In the genomic region with DNA sequence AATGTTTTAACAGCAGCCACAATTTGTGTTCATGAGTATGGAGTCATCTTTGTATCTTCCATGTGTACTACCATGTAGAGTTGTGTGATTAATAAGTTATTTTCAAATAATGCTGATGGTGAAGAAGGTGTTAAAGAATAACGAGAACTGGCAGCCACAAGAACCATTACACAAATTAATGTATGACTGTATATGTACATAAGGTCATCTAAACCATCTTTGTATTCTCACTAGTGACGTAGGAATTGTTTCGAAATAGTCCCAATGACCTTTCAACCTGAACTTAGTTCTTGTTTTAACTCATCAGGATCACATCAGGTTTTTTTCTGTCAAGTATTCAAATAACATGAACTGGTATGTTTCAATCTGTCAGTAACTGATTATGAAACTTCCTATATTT, we compare ENCODE assay signal across 11 cellular contexts. TPM values are rescaled to one million over a fixed set of nuclear protein-coding genes. Genes with fewer than 3 reads are reported as not detected.
DNase-seq lines count a peak whose midpoint lies in the region; ATAC-seq, FAIRE-seq and TF ChIP-seq lines count a peak whose summit lies in the region.
"Had no signal": no experiment of that assay in that cellular context is flagged by ENCODE, and none has a peak within 500 bp of the region (broad histone marks: within the 10 kb centered on the region; RNA-seq: fewer than 3 reads in every experiment).

No MANE protein-coding gene starts in this region.

- no peak for TF ChIP-seq CTCF in epithelial cell of esophagus (IDR thresholded peaks at IDR 0.05; ENCODE audit: insufficient read depth, low read depth, low read length, missing control alignments)

- DNase-seq in GM18507 (ENCODE audit: extremely low spot score, insufficient read length, low read depth) (peak; percentile 11), epithelial cell of esophagus (ENCODE audit: low read depth) (peak; percentile 65), DMS53 treated with DMSO at 0.1 percent for 48 hours (lab: John Stamatoyannopoulos, UW; ENCODE audit: unreplicated experiment) (no peak), activated gamma-delta T cell (lab: John Stamatoyannopoulos, UW) (no peak)
- no peak for DNase-seq in activated CD4-positive, alpha-beta memory T cell treated with anti-CD3 and anti-CD28 coated beads, Interleukin-2, amount 10 ng/mL, durations not matched to agents 7 days and 5 days
- DNase-seq in activated CD8-positive, alpha-beta memory T cell treated with anti-CD3 and anti-CD28 coated beads, Interleukin-2, amount 10 ng/mL, durations not matched to agents 7 days and 5 days: no peak
- DNase-seq: HCEC 1CT, NCI-H146, occipital lobe had no signal

- H3K4me3 ChIP-seq in epithelial cell of esophagus (ENCODE audit: low read length): no peak overlapping the region

- POLR2A ChIA-PET in activated CD4-positive, alpha-beta memory T cell treated with anti-CD3 and anti-CD28 coated beads, Interleukin-2, amount 10 ng/mL, durations not matched to agents 7 days and 5 days (lab: Charles Lee): no interaction called here

- no peaks in the 10 kb centered on the region for H3K9me3 Mint-ChIP-seq in activated CD4-positive, alpha-beta memory T cell treated with anti-CD3 and anti-CD28 coated beads, Interleukin-2, amount 10 ng/mL, durations not matched to agents 7 days and 5 days
- H3K9me3 Mint-ChIP-seq in activated CD8-positive, alpha-beta memory T cell treated with anti-CD3 and anti-CD28 coated beads, Interleukin-2, amount 10 ng/mL, durations not matched to agents 7 days and 5 days (ENCODE audit: low read depth): no peaks in the 10 kb centered on the region

- H3K4me1 Mint-ChIP-seq in activated CD4-positive, alpha-beta memory T cell treated with anti-CD3 and anti-CD28 coated beads, Interleukin-2, amount 10 ng/mL, durations not matched to agents 7 days and 5 days: no peaks in the 10 kb centered on the region
- H3K4me1 Mint-ChIP-seq in activated CD8-positive, alpha-beta memory T cell treated with anti-CD3 and anti-CD28 coated beads, Interleukin-2, amount 10 ng/mL, durations not matched to agents 7 days and 5 days: no peaks in the 10 kb centered on the region

- no peaks in the 10 kb centered on the region for H3K36me3 Mint-ChIP-seq in activated CD4-positive, alpha-beta memory T cell treated with anti-CD3 and anti-CD28 coated beads, Interleukin-2, amount 10 ng/mL, durations not matched to agents 7 days and 5 days (ENCODE audit: low read depth)
- H3K36me3 Mint-ChIP-seq in activated CD8-positive, alpha-beta memory T cell treated with anti-CD3 and anti-CD28 coated beads, Interleukin-2, amount 10 ng/mL, durations not matched to agents 7 days and 5 days: no peaks in the 10 kb centered on the region

- no peak overlapping the region for H3K27ac Mint-ChIP-seq in activated CD4-positive, alpha-beta memory T cell treated with anti-CD3 and anti-CD28 coated beads, Interleukin-2, amount 10 ng/mL, durations not matched to agents 7 days and 5 days
- H3K27ac Mint-ChIP-seq in activated CD8-positive, alpha-beta memory T cell treated with anti-CD3 and anti-CD28 coated beads, Interleukin-2, amount 10 ng/mL, durations not matched to agents 7 days and 5 days: no peak overlapping the region

- H3K4me3 Mint-ChIP-seq in activated CD4-positive, alpha-beta memory T cell treated with anti-CD3 and anti-CD28 coated beads, Interleukin-2, amount 10 ng/mL, durations not matched to agents 7 days and 5 days: no peak overlapping the region
- no peak overlapping the region for H3K4me3 Mint-ChIP-seq in activated CD8-positive, alpha-beta memory T cell treated with anti-CD3 and anti-CD28 coated beads, Interleukin-2, amount 10 ng/mL, durations not matched to agents 7 days and 5 days

- CTCF ChIA-PET in activated CD4-positive, alpha-beta memory T cell treated with anti-CD3 and anti-CD28 coated beads, Interleukin-2, amount 10 ng/mL, durations not matched to agents 7 days and 5 days (lab: Charles Lee): no interaction called here
- CTCF ChIA-PET in activated CD8-positive, alpha-beta memory T cell treated with anti-CD3 and anti-CD28 coated beads, Interleukin-2, amount 10 ng/mL, durations not matched to agents 7 days and 5 days (lab: Charles Lee): no interaction called here

- H3K27me3 Mint-ChIP-seq in activated CD4-positive, alpha-beta memory T cell treated with anti-CD3 and anti-CD28 coated beads, Interleukin-2, amount 10 ng/mL, durations not matched to agents 7 days and 5 days: no peaks in the 10 kb centered on the region
- no peaks in the 10 kb centered on the region for H3K27me3 Mint-ChIP-seq in activated CD8-positive, alpha-beta memory T cell treated with anti-CD3 and anti-CD28 coated beads, Interleukin-2, amount 10 ng/mL, durations not matched to agents 7 days and 5 days

- ATAC-seq in GM21423 (IDR thresholded peaks at IDR 0.05; ENCODE audit: unreplicated experiment) (peak; percentile 97), HG03135 (IDR thresholded peaks at IDR 0.05; ENCODE audit: unreplicated experiment) (peak; percentile 97)
- ATAC-seq in activated CD8-positive, alpha-beta memory T cell treated with anti-CD3 and anti-CD28 coated beads, Interleukin-2, amount 10 ng/mL, durations not matched to agents 7 days and 5 days: no peak

- peak; percentile 92 for FAIRE-seq in GM18507 (lab: Jason Lieb, UNC)

RNA-seq across cellular contexts. Expression of gene NOCT, which starts 48.3 kb away (rescaled TPM):
- total RNA-seq in activated CD4-positive, alpha-beta memory T cell treated with anti-CD3 and anti-CD28 coated beads, Interleukin-2, amount 10 ng/mL, durations not matched to agents 7 days and 5 days: 1 to 10 TPM; 4.5 to 5.4 TPM
- total RNA-seq in activated CD8-positive, alpha-beta memory T cell treated with anti-CD3 and anti-CD28 coated beads, Interleukin-2, amount 10 ng/mL, durations not matched to agents 7 days and 5 days: 10 to 100 TPM in 1 of 2 experiments, 1 to 10 TPM in 1; 8.8 to 12.4 TPM

Comparison
In these comparisons a context has a peak if more than half of its experiments do, and no peak if none do; other contexts are left out.
1. DNase-seq: peak in GM18507 (single experiment) and epithelial cell of esophagus (single experiment); none in activated CD4-positive, alpha-beta memory T cell treated with anti-CD3 and anti-CD28 coated beads, Interleukin-2, amount 10 ng/mL, durations not matched to agents 7 days and 5 days (single experiment), activated CD8-positive, alpha-beta memory T cell treated with anti-CD3 and anti-CD28 coated beads, Interleukin-2, amount 10 ng/mL, durations not matched to agents 7 days and 5 days (single experiment), DMS53 treated with DMSO at 0.1 percent for 48 hours (single experiment) and activated gamma-delta T cell (single experiment).